Comparison of ENCODE assay signal across 37 cellular contexts in genomic region chr18:63679820-63680606, GRCh38. TPM values are rescaled to one million over a fixed set of nuclear protein-coding genes. Genes with fewer than 3 reads are reported as not detected.
"Had no signal": no experiment of that assay in that cellular context is flagged by ENCODE, and none has a peak within 500 bp of the region (broad histone marks: within the 10 kb centered on the region; RNA-seq: fewer than 3 reads in every experiment).

No MANE protein-coding gene starts in this region.

- H3K27ac ChIP-seq: brain microvascular endothelial cell, heart left ventricle, left lung, lower lobe of right lung, testis, transverse colon, uterus, WERI-Rb-1 had no signal

- H3K27me3 ChIP-seq: brain microvascular endothelial cell, heart left ventricle, left lung, testis, transverse colon, uterus had no signal

- H3K4me3 ChIP-seq: heart left ventricle, left lung, lower lobe of right lung, skin epidermis, testis, transverse colon, uterus had no signal

- H3K9me3 ChIP-seq: heart left ventricle, left lung, lower lobe of right lung, testis, transverse colon, uterus had no signal

- DNase-seq: activated CD4-positive, alpha-beta T cell treated with anti-CD3 and anti-CD28 coated beads for 48 hours; activated CD4-positive, alpha-beta T cell treated with anti-CD3 and anti-CD28 coated beads, Interleukin-2, amount 50 U/mL, for 48 hours; activated CD8-positive, alpha-beta memory T cell treated with anti-CD3 and anti-CD28 coated beads, Interleukin-2, amount 50 U/mL, for 4 hours; activated effector memory CD4-positive, alpha-beta T cell treated with anti-CD3 and anti-CD28 coated beads, Interleukin-2, amount 50 U/mL, for 16 hours; activated naive CD4-positive, alpha-beta T cell treated with anti-CD3 and anti-CD28 coated beads for 36 hours; activated naive CD8-positive, alpha-beta T cell treated with anti-CD3 and anti-CD28 coated beads for 36 hours; activated T-cell treated with anti-CD3 and anti-CD28 coated beads, Interleukin-2, amount 50 U/mL, for 1 hour; amniotic stem cell; brain microvascular endothelial cell; cortex of kidney; foreskin fibroblast; heart left ventricle; left lung; lower lobe of right lung; mesendoderm; natural killer cell; posterior cingulate gyrus; stimulated activated CD4-positive, alpha-beta T cell treated with anti-CD3 and anti-CD28 coated beads, Interleukin-12 subunit alpha, Interleukin-12 subunit beta, amount 100 ng/mL, for 4 hours; stimulated activated CD4-positive, alpha-beta T cell treated with anti-CD3 and anti-CD28 coated beads, Interleukin-4, amount 100 ng/mL, for 1 hour; stimulated activated naive CD8-positive, alpha-beta T cell treated with anti-CD3 and anti-CD28 coated beads, Interleukin-15, Interleukin-2, amounts not matched to agents 100 U/mL and 50 U/mL, for 24 hours; T-helper 1 cell; testis; transverse colon; uterus; WERI-Rb-1 had no signal

- H3K4me1 ChIP-seq: heart left ventricle, left lung, lower lobe of right lung, testis, transverse colon, uterus had no signal

- H3K36me3 ChIP-seq: brain microvascular endothelial cell, heart left ventricle, left lung, lower lobe of right lung, transverse colon, uterus, WERI-Rb-1 had no signal

- ATAC-seq: activated CD4-positive, CD25-positive, alpha-beta regulatory T cell treated with anti-CD3 and anti-CD28 coated beads, Interleukin-2, amount 50 U/mL, for 24 hours; heart left ventricle; left lung; lower lobe of right lung; natural killer cell; sciatic nerve; stimulated activated naive CD8-positive, alpha-beta T cell treated with anti-CD3 and anti-CD28 coated beads, Interleukin-15, Interleukin-2, amounts not matched to agents 100 U/mL and 50 U/mL, for 24 hours had no signal

RNA-seq across cellular contexts. Expression of gene SERPINB3, which starts 18.3 kb away (rescaled TPM):
- total RNA-seq: activated CD8-positive, alpha-beta memory T cell treated with anti-CD3 and anti-CD28 coated beads for 36 hours; activated naive CD4-positive, alpha-beta T cell treated with anti-CD3 and anti-CD28 coated beads for 36 hours; activated naive CD8-positive, alpha-beta T cell treated with anti-CD3 and anti-CD28 coated beads for 36 hours; activated T-helper 1 cell treated with anti-CD3 and anti-CD28 coated beads, Interleukin-12 subunit alpha, Interleukin-12 subunit beta, Interleukin-2, Interleukin-4 antibody, amounts not matched to agents 30 ng/mL and 10 ng/mL and 1 ng/mL, durations not matched to agents 14 hours and 24 hours and 36 hours; astrocyte; cardiac septum; chondrocyte; fibroblast of lung; left lung; lower lobe of right lung; mononuclear cell; natural killer cell; omental fat pad; sciatic nerve; transverse colon; uterus had no signal
- polyA plus RNA-seq: fibroblast of lung had no signal

RNA-seq across cellular contexts. Expression of gene SERPINB11, which starts 22.7 kb away (rescaled TPM):
- total RNA-seq: activated CD8-positive, alpha-beta memory T cell treated with anti-CD3 and anti-CD28 coated beads for 36 hours; activated naive CD4-positive, alpha-beta T cell treated with anti-CD3 and anti-CD28 coated beads for 36 hours; activated naive CD8-positive, alpha-beta T cell treated with anti-CD3 and anti-CD28 coated beads for 36 hours; activated T-helper 1 cell treated with anti-CD3 and anti-CD28 coated beads, Interleukin-12 subunit alpha, Interleukin-12 subunit beta, Interleukin-2, Interleukin-4 antibody, amounts not matched to agents 30 ng/mL and 10 ng/mL and 1 ng/mL, durations not matched to agents 14 hours and 24 hours and 36 hours; astrocyte; cardiac septum; chondrocyte; fibroblast of lung; heart left ventricle; left lung; mononuclear cell; natural killer cell; omental fat pad; renal cortical epithelial cell; sciatic nerve; transverse colon; uterus had no signal
- polyA plus RNA-seq: fibroblast of lung, heart left ventricle had no signal

RNA-seq across cellular contexts. Expression of gene SERPINB4, which starts 36.0 kb away (rescaled TPM):
- total RNA-seq: activated CD8-positive, alpha-beta memory T cell treated with anti-CD3 and anti-CD28 coated beads for 36 hours; activated naive CD4-positive, alpha-beta T cell treated with anti-CD3 and anti-CD28 coated beads for 36 hours; activated naive CD8-positive, alpha-beta T cell treated with anti-CD3 and anti-CD28 coated beads for 36 hours; activated T-helper 1 cell treated with anti-CD3 and anti-CD28 coated beads, Interleukin-12 subunit alpha, Interleukin-12 subunit beta, Interleukin-2, Interleukin-4 antibody, amounts not matched to agents 30 ng/mL and 10 ng/mL and 1 ng/mL, durations not matched to agents 14 hours and 24 hours and 36 hours; astrocyte; cardiac septum; chondrocyte; fibroblast of lung; heart left ventricle; lower lobe of right lung; mononuclear cell; natural killer cell; omental fat pad; sciatic nerve; transverse colon; uterus had no signal
- polyA plus RNA-seq: fibroblast of lung had no signal
